In the genomic region with DNA sequence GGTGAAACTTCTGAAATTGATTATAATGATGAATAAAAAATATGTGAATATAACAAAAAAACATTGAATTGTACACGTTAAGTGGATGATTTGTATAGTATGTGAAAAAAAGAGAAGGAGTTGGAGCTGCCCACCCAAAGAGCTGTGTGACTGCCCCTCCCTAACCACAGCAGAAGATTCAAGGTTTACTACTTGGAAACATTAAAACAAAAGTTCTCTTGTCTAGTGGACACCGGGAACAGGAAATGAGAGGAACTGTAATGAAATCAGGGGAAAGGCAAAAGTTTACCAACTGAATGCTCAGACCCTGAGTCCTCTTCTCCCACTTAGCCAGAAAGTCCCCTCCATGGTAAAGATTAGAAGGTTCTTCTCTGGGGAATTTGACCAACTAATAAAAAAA, we compare ENCODE assay signal across 25 cellular contexts. TPM values are rescaled to one million over a fixed set of nuclear protein-coding genes. Genes with fewer than 3 reads are reported as not detected.
"Had no signal": no experiment of that assay in that cellular context is flagged by ENCODE, and none has a peak within 500 bp of the region (broad histone marks: within the 10 kb centered on the region; RNA-seq: fewer than 3 reads in every experiment).

No MANE protein-coding gene starts in this region.

- H3K9me3 Mint-ChIP-seq: activated CD4-positive, alpha-beta memory T cell treated with anti-CD3 and anti-CD28 coated beads, Interleukin-2, amount 10 ng/mL, durations not matched to agents 7 days and 5 days; T-helper 2 cell treated with Interferon-gamma antibody and Interleukin-4, amounts not matched to agents 5 μg/mL and 100 μg/mL, for 36 hours had no signal

- H3K27ac Mint-ChIP-seq: activated B cell treated with CpG ODN at 0.5 μM for 24 hours; activated CD4-positive, alpha-beta memory T cell treated with anti-CD3 and anti-CD28 coated beads, Interleukin-2, amount 10 ng/mL, durations not matched to agents 7 days and 5 days; activated CD8-positive, alpha-beta memory T cell treated with anti-CD3 and anti-CD28 coated beads, Interleukin-2, amount 10 ng/mL, durations not matched to agents 7 days and 5 days; activated T-helper 2 cell treated with anti-CD3 and anti-CD28 coated beads, Interferon-gamma antibody, Interleukin-2, Interleukin-4, amounts not matched to agents 10 μg/mL and 5 μg/mL and 100 μg/mL, durations not matched to agents 14 hours and 24 hours and 36 hours; immature natural killer cell; T-helper 2 cell treated with Interferon-gamma antibody and Interleukin-4, amounts not matched to agents 5 μg/mL and 100 μg/mL, for 36 hours had no signal

- DNase-seq: activated B cell treated with CpG ODN at 0.5 μM for 24 hours; activated CD4-positive, alpha-beta memory T cell treated with anti-CD3 and anti-CD28 coated beads, Interleukin-2, amount 10 ng/mL, durations not matched to agents 7 days and 5 days; activated CD4-positive, alpha-beta T cell treated with anti-CD3 and anti-CD28 coated beads for 4 hours; activated CD8-positive, alpha-beta memory T cell treated with anti-CD3 and anti-CD28 coated beads, Interleukin-2, amount 10 ng/mL, durations not matched to agents 7 days and 5 days; activated naive CD4-positive, alpha-beta T cell treated with Interleukin-2 at 50 U/mL for 16 hours; activated T-cell treated with anti-CD3 and anti-CD28 coated beads, Interleukin-2, amount 50 U/mL, for 1 hour; brain microvascular endothelial cell; heart right ventricle; immature natural killer cell; kidney glomerular epithelial cell; left ventricle myocardium superior; stimulated activated naive CD8-positive, alpha-beta T cell treated with anti-CD3 and anti-CD28 coated beads, Interleukin-15, Interleukin-2, amounts not matched to agents 100 U/mL and 50 U/mL, for 24 hours; substantia nigra; tibial artery; uterus had no signal

- H3K4me1 ChIP-seq: right atrium auricular region, tibial artery, uterus had no signal

- ATAC-seq: activated CD8-positive, alpha-beta memory T cell treated with anti-CD3 and anti-CD28 coated beads, Interleukin-2, amount 10 ng/mL, durations not matched to agents 7 days and 5 days; esophagus mucosa; gastroesophageal sphincter; heart right ventricle; left ventricle myocardium superior; stimulated activated naive CD8-positive, alpha-beta T cell treated with anti-CD3 and anti-CD28 coated beads, Interleukin-15, Interleukin-2, amounts not matched to agents 100 U/mL and 50 U/mL, for 24 hours had no signal

- H3K9me3 ChIP-seq: gastroesophageal sphincter, prostate gland, right atrium auricular region, tibial artery, uterus had no signal

- H3K4me1 Mint-ChIP-seq: activated B cell treated with CpG ODN at 0.5 μM for 24 hours; activated CD4-positive, alpha-beta memory T cell treated with anti-CD3 and anti-CD28 coated beads, Interleukin-2, amount 10 ng/mL, durations not matched to agents 7 days and 5 days; central memory CD8-positive, alpha-beta T cell; immature natural killer cell had no signal

- H3K4me3 ChIP-seq: coronary artery, gastroesophageal sphincter, heart right ventricle, prostate gland, right atrium auricular region, skin epidermis, tibial artery, uterus had no signal

- H3K27me3 ChIP-seq: brain microvascular endothelial cell, gastroesophageal sphincter, right atrium auricular region, tibial artery, uterus had no signal

- H3K36me3 ChIP-seq: brain microvascular endothelial cell, gastroesophageal sphincter, heart right ventricle, prostate gland, right atrium auricular region, tibial artery, uterus had no signal

- H3K27ac ChIP-seq: brain microvascular endothelial cell, coronary artery, gastroesophageal sphincter, heart right ventricle, prostate gland, right atrium auricular region, skin epidermis, tibial artery, uterus had no signal

- H3K4me3 Mint-ChIP-seq: activated B cell treated with CpG ODN at 0.5 μM for 24 hours; activated CD4-positive, alpha-beta memory T cell treated with anti-CD3 and anti-CD28 coated beads, Interleukin-2, amount 10 ng/mL, durations not matched to agents 7 days and 5 days; activated CD8-positive, alpha-beta memory T cell treated with anti-CD3 and anti-CD28 coated beads, Interleukin-2, amount 10 ng/mL, durations not matched to agents 7 days and 5 days; central memory CD8-positive, alpha-beta T cell; immature natural killer cell; neural crest cell; T-helper 2 cell treated with Interferon-gamma antibody and Interleukin-4, amounts not matched to agents 5 μg/mL and 100 μg/mL, for 36 hours had no signal

RNA-seq across cellular contexts. Expression of gene COLEC12, which starts 13.1 kb away (rescaled TPM):
- total RNA-seq: activated B cell treated with CpG ODN at 0.5 μM for 24 hours; activated CD4-positive, alpha-beta memory T cell treated with anti-CD3 and anti-CD28 coated beads, Interleukin-2, amount 10 ng/mL, durations not matched to agents 7 days and 5 days; activated CD8-positive, alpha-beta memory T cell treated with anti-CD3 and anti-CD28 coated beads, Interleukin-2, amount 10 ng/mL, durations not matched to agents 7 days and 5 days; activated T-helper 2 cell treated with anti-CD3 and anti-CD28 coated beads, Interferon-gamma antibody, Interleukin-2, Interleukin-4, amounts not matched to agents 10 μg/mL and 5 μg/mL and 100 μg/mL, durations not matched to agents 14 hours and 24 hours and 36 hours had no signal
- polyA plus RNA-seq: immature natural killer cell had no signal
